Comparison of ENCODE assay signal across 22 cellular contexts in the genomic region with DNA sequence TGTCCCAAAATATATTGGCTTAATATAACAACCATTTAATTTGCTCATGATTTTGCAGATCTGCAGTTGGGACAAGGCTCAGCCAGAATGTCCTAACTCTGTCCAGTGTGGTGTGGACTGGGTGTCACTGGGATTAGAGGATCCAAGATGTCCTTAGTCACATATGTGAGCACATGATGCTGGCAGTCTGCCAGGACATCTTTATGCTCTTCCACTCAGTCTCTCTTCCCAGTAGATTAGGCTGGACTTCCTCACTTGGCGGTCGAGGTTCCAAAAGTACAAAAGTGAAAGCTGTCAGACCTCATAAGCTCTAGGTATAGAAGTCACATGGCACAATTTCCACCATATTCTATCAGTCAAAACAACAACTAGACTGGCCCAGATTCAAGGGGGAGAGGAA.
"Had no signal": no experiment of that assay in that cellular context is flagged by ENCODE, and none has a peak within 500 bp of the region (broad histone marks: within the 10 kb centered on the region; RNA-seq: fewer than 3 reads in every experiment).

No MANE protein-coding gene starts in this region.

- H3K36me3 ChIP-seq: ascending aorta, brain microvascular endothelial cell, left lung, spleen, upper lobe of left lung had no signal

- H3K27ac ChIP-seq: ascending aorta, brain microvascular endothelial cell, foreskin keratinocyte, left lung, spleen, upper lobe of left lung had no signal

- H3K9me3 ChIP-seq: ascending aorta, left lung, spleen, upper lobe of left lung had no signal

- H3K4me3 ChIP-seq: ascending aorta, left lung, lung, spleen, upper lobe of left lung had no signal

- DNase-seq: activated T-cell treated with anti-CD3 and anti-CD28 coated beads, Interleukin-2, amount 50 U/mL, for 1 hour; brain microvascular endothelial cell; caudate nucleus; effector CD4-positive, alpha-beta T cell; foreskin keratinocyte; immature natural killer cell; kidney glomerular epithelial cell; left lung; naive thymus-derived CD4-positive, alpha-beta T cell; occipital lobe; posterior cingulate gyrus; spleen; stimulated activated CD4-positive, alpha-beta T cell treated with anti-CD3 and anti-CD28 coated beads, Interleukin-4, amount 100 ng/mL, for 24 hours; stimulated activated naive CD8-positive, alpha-beta T cell treated with anti-CD3 and anti-CD28 coated beads, Interleukin-15, Interleukin-2, amounts not matched to agents 100 U/mL and 50 U/mL, for 24 hours; T-helper 9 cell; upper lobe of left lung had no signal

- H3K27me3 ChIP-seq: ascending aorta, brain microvascular endothelial cell, left lung, upper lobe of left lung had no signal

- H3K4me1 ChIP-seq: ascending aorta, foreskin keratinocyte, spleen had no signal

- ATAC-seq: activated naive CD4-positive, alpha-beta T cell treated with anti-CD3 and anti-CD28 coated beads, Interleukin-2, amount 50 U/mL, for 72 hours; activated T-helper 17 cell treated with anti-CD3 and anti-CD28 coated beads, Interleukin-2, amount 50 U/mL, for 72 hours; foreskin keratinocyte; left lung; naive thymus-derived CD4-positive, alpha-beta T cell; sciatic nerve; stimulated activated naive CD8-positive, alpha-beta T cell treated with anti-CD3 and anti-CD28 coated beads, Interleukin-15, Interleukin-2, amounts not matched to agents 100 U/mL and 50 U/mL, for 24 hours; WTC11 had no signal
